In the genomic region with DNA sequence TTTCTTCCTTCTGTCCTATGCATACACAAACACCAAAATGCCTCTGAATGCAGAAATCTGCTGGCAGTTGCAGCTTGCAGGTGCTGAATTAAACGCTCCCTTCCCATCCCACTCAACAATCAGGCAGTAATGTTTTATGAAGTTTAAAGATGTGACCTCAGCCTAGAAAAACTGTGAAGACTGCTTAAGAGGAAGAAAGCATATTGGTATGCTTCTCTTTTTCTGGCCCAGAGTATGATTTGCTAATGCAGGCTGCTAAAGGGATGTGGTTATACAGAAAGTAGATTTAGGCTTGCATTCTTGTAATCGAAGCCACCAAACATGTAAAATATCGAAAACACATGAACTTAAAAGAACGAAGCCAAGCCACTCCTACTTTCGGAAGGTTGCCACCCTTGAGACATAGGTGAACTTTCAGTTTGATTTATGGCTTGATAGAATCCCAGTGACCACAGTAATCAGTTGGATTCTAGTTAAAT, we compare ENCODE assay signal across 8 cellular contexts. TPM values are rescaled to one million over a fixed set of nuclear protein-coding genes. Genes with fewer than 3 reads are reported as not detected.
A peak's percentile ranks its signal among the peaks of the same experiment; 100 is the strongest.
DNase-seq lines count a peak whose midpoint lies in the region; ATAC-seq and TF ChIP-seq lines count a peak whose summit lies in the region.

No MANE protein-coding gene starts in this region.

- H3K4me3 ChIP-seq in AG10803 (ENCODE audit: low read length), result no peak overlapping the region
- peak overlapping the region; percentile 2 for H3K4me3 ChIP-seq in osteoblast (ENCODE audit: insufficient read depth, low read length)

- peaks cover 33% of the 10 kb centered on the region for H3K79me2 ChIP-seq in osteoblast (ENCODE audit: insufficient read depth, low read length)

- H2AFZ ChIP-seq in osteoblast (ENCODE audit: low read length), result peak overlapping the region; percentile 35

- H3K27ac ChIP-seq in VCaP (peak overlapping the region; percentile 22), osteoblast (ENCODE audit: low read depth, low read length) (peak overlapping the region; percentile 18)

- H3K4me2 ChIP-seq in osteoblast (ENCODE audit: insufficient read depth, low read length), result peak overlapping the region; percentile 61

- DNase-seq in AG10803 (ENCODE audit: low read depth) (peak; percentile 78), osteoblast (ENCODE audit: insufficient read length, low spot score, missing footprints) (peak; percentile 75), cortex of kidney (lab: John Stamatoyannopoulos, UW) (no peak)
- DNase-seq in activated CD8-positive, alpha-beta memory T cell treated with anti-CD3 and anti-CD28 coated beads, Interleukin-2, amount 50 U/mL, for 48 hours, result no peak
- DNase-seq in activated effector memory CD4-positive, alpha-beta T cell treated with Interleukin-2 at 50 U/mL for 16 hours, result no peak

- H3K36me3 ChIP-seq in osteoblast (ENCODE audit: insufficient read depth, low read length), result no peaks in the 10 kb centered on the region

- no peaks in the 10 kb centered on the region for H3K27me3 ChIP-seq in osteoblast (ENCODE audit: insufficient read depth, low read length)

- H4K20me1 ChIP-seq in osteoblast (ENCODE audit: insufficient read depth, low read length), result no peaks in the 10 kb centered on the region

- TF ChIP-seq CTCF in AG10803 (conservative IDR thresholded peaks at IDR 0.05; ENCODE audit: low read length), result no peak
- no peak for TF ChIP-seq CTCF in VCaP (conservative IDR thresholded peaks at IDR 0.05)
- no peak for TF ChIP-seq CTCF in osteoblast (IDR thresholded peaks at IDR 0.05; ENCODE audit: extremely low read depth, low read depth, low read length)

- peaks cover 16% of the 10 kb centered on the region for H3K4me1 ChIP-seq in osteoblast (ENCODE audit: insufficient read depth, low read length)

- H3K9me3 ChIP-seq in osteoblast (ENCODE audit: low read depth, low read length), result no peaks in the 10 kb centered on the region

- ATAC-seq in GM19025 (IDR thresholded peaks at IDR 0.05; ENCODE audit: low read depth, unreplicated experiment), result peak; percentile 94
- ATAC-seq in HG03095 (IDR thresholded peaks at IDR 0.05; ENCODE audit: unreplicated experiment), result peak; percentile 94

RNA-seq across cellular contexts. Expression of a gene that starts 40.8 kb away (rescaled TPM):
- 7.4 and 8.3 TPM in 2 replicates for total RNA-seq in osteoblast

Comparison
In these comparisons a context has a peak if more than half of its experiments do, and no peak if none do; other contexts are left out.
1. DNase-seq: peak in AG10803 (single experiment) and osteoblast (single experiment); none in activated CD8-positive, alpha-beta memory T cell treated with anti-CD3 and anti-CD28 coated beads, Interleukin-2, amount 50 U/mL, for 48 hours (single experiment), cortex of kidney (single experiment) and activated effector memory CD4-positive, alpha-beta T cell treated with Interleukin-2 at 50 U/mL for 16 hours (single experiment).